In genomic region chr11:108435066-108435465, GRCh38 we compare ENCODE assay signal across 26 cellular contexts. TPM values are rescaled to one million over a fixed set of nuclear protein-coding genes. Genes with fewer than 3 reads are reported as not detected.
"Had no signal": no experiment of that assay in that cellular context is flagged by ENCODE, and none has a peak within 500 bp of the region (broad histone marks: within the 10 kb centered on the region; RNA-seq: fewer than 3 reads in every experiment).

No MANE protein-coding gene starts in this region.

- ATAC-seq: stimulated activated effector memory CD8-positive, alpha-beta T cell treated with anti-CD3 and anti-CD28 coated beads, Interleukin-12 subunit alpha, Interleukin-12 subunit beta, amount 100 ng/mL, for 72 hours; stimulated activated memory B cell treated with anti-CD40 and anti-IgM and Interleukin-4, amounts not matched to agents 10 μg/mL and 1 μg/mL and 100 μg/mL, for 72 hours; stimulated activated naive B cell treated with anti-CD40 and anti-IgM and Interleukin-4, amounts not matched to agents 10 μg/mL and 1 μg/mL and 100 μg/mL, for 72 hours; stimulated activated naive CD8-positive, alpha-beta T cell treated with anti-CD3 and anti-CD28 coated beads, Interleukin-15, amount 100 ng/mL, for 72 hours; stimulated activated naive CD8-positive, alpha-beta T cell treated with anti-CD3 and anti-CD28 coated beads, Interleukin-15, Interleukin-2, amounts not matched to agents 100 U/mL and 50 U/mL, for 24 hours; upper lobe of right lung had no signal

- H3K27ac ChIP-seq: stomach, suprapubic skin, testis, thoracic aorta, thyroid gland, tibial artery, tibial nerve, transverse colon, upper lobe of left lung, upper lobe of right lung, uterus, vagina had no signal

- H3K4me1 ChIP-seq: stomach, suprapubic skin, testis, thyroid gland, tibial artery, tibial nerve, transverse colon, upper lobe of left lung, upper lobe of right lung, uterus, vagina had no signal

- H3K4me3 ChIP-seq: stomach, suprapubic skin, testis, thoracic aorta, thyroid gland, tibial artery, tibial nerve, transverse colon, upper lobe of left lung, upper lobe of right lung, uterus, vagina had no signal

- DNase-seq: stimulated activated CD4-positive, alpha-beta T cell treated with anti-CD3 and anti-CD28 coated beads, Interleukin-2, amount 100 ng/mL, for 48 hours; stimulated activated CD4-positive, alpha-beta T cell treated with anti-CD3 and anti-CD28 coated beads, Interleukin-4, amount 100 ng/mL, for 1 hour; stimulated activated CD4-positive, alpha-beta T cell treated with anti-CD3 and anti-CD28 coated beads, Interleukin-4, amount 100 ng/mL, for 24 hours; stimulated activated CD4-positive, alpha-beta T cell treated with anti-CD3 and anti-CD28 coated beads, Interleukin-4, amount 100 ng/mL, for 4 hours; stimulated activated CD8-positive, alpha-beta memory T cell treated with anti-CD3 and anti-CD28 coated beads, Interleukin-4, amount 100 ng/mL, for 48 hours; stimulated activated naive B cell treated with anti-CD40 and anti-IgM and Interleukin-4, amounts not matched to agents 10 μg/mL and 1 μg/mL and 100 μg/mL, for 72 hours; stimulated activated naive CD4-positive, alpha-beta T cell; stimulated activated naive CD4-positive, alpha-beta T cell treated with Interleukin-2 at 50 U/mL for 16 hours; stimulated activated naive CD8-positive, alpha-beta T cell treated with anti-CD3 and anti-CD28 coated beads, Interleukin-15, amount 100 ng/mL, for 72 hours; stimulated activated naive CD8-positive, alpha-beta T cell treated with anti-CD3 and anti-CD28 coated beads, Interleukin-15, Interleukin-2, amounts not matched to agents 100 U/mL and 50 U/mL, for 24 hours; stomach; substantia nigra; testis; thyroid gland; tibial artery; transverse colon; trophoblast cell; upper lobe of left lung; upper lobe of right lung; uterus had no signal

- H3K27me3 ChIP-seq: stomach, suprapubic skin, testis, thyroid gland, tibial artery, tibial nerve, transverse colon, upper lobe of left lung, upper lobe of right lung, uterus, vagina had no signal

- H3K9me3 ChIP-seq: suprapubic skin, testis, thoracic aorta, thyroid gland, transverse colon, uterus, vagina had no signal

- H3K36me3 ChIP-seq: stomach, suprapubic skin, thoracic aorta, thyroid gland, tibial artery, tibial nerve, transverse colon, upper lobe of left lung, upper lobe of right lung, uterus, vagina had no signal

RNA-seq across cellular contexts. Expression of gene C11orf65, which starts 32.3 kb away (rescaled TPM):
- total RNA-seq: thoracic aorta had no signal
